Comparison of ENCODE assay signal across 19 cellular contexts in the genomic region with DNA sequence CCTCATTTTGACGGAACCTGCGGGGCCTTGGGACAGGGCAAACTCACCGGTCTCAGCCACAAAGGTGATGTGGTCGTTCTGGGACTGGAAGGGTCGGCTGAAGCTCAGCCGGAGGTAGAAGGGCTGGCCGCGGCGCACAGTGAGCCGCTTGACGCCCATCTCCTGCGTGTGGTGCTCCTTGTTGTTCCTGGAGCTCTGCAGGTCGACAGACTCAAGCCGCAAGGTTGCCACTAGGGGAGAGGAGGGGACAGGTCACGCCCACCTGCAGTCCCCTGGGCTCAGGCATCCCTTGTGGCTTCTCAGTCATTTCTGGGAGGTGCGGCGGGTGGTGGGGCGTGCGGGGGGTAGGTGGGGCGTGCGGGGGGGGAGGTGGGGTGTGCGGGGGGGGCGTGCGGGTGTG. TPM values are rescaled to one million over a fixed set of nuclear protein-coding genes. Genes with fewer than 3 reads are reported as not detected.
DNase-seq lines count a peak whose midpoint lies in the region; ATAC-seq and TF ChIP-seq lines count a peak whose summit lies in the region.
"Had no signal": no experiment of that assay in that cellular context is flagged by ENCODE, and none has a peak within 500 bp of the region (broad histone marks: within the 10 kb centered on the region; RNA-seq: fewer than 3 reads in every experiment).

No MANE protein-coding gene starts in this region.

- TF ChIP-seq POLR2A in prostate gland (IDR thresholded peaks at IDR 0.05): no peak

- H3K36me3 ChIP-seq in GM23338 (ENCODE audit: insufficient read depth) (no peaks in the 10 kb centered on the region), brain microvascular endothelial cell (replicated peaks) (no peaks in the 10 kb centered on the region), prostate gland (no peaks in the 10 kb centered on the region)

- intact Hi-C loops in prostate gland (cut with DNase I): no loop called here

- peaks cover 18% of the 10 kb centered on the region; the same call in 2 of the 3 replicates for H3K4me1 Mint-ChIP-seq in GM23338
- H3K4me1 Mint-ChIP-seq in naive B cell: peaks cover 4 to 10% (median 7%) of the 10 kb centered on the region in 3 donors

- H3K27ac Mint-ChIP-seq in GM23338: no peak overlapping the region
- no peak overlapping the region for H3K27ac Mint-ChIP-seq in naive B cell

- no peaks in the 10 kb centered on the region for H3K27me3 ChIP-seq in GM23338 (ENCODE audit: insufficient read depth)
- H3K27me3 ChIP-seq in brain microvascular endothelial cell (replicated peaks): peaks cover 28% of the 10 kb centered on the region
- no peaks in the 10 kb centered on the region for H3K27me3 ChIP-seq in prostate gland (replicated peaks; ENCODE audit: insufficient read depth)

- TF ChIP-seq CTCF in GM23338 (conservative IDR thresholded peaks at IDR 0.05; ENCODE audit: low read depth in 2 of 2) (0 out of 4 replicates have a peak, but pooled peaks of 1 of the 2 experiments have one; percentile 23), brain microvascular endothelial cell (IDR thresholded peaks at IDR 0.05; ENCODE audit: low read depth, low read length, missing control alignments) (peak; percentile 5), prostate gland (IDR thresholded peaks at IDR 0.05) (no peak)

- peak; percentile 98 for ATAC-seq in GM23338
- ATAC-seq in naive B cell (ENCODE audit: low read depth in 2 of 2): peak; percentile 79 to 81

- peak overlapping the region; percentile 74 for H3K4me2 ChIP-seq in GM23338

- no peaks in the 10 kb centered on the region for H3K9me3 ChIP-seq in prostate gland

- WGBS in prostate gland: 30% methylated on average over 15 of the region's 24 CpGs

- H3K4me1 ChIP-seq in GM23338 (ENCODE audit: insufficient read depth): peaks cover 15% of the 10 kb centered on the region
- H3K4me1 ChIP-seq in prostate gland (replicated peaks): no peaks in the 10 kb centered on the region

- H3K9me3 Mint-ChIP-seq in GM23338 (no peaks in the 10 kb centered on the region), naive B cell (no peaks in the 10 kb centered on the region)

- H4K20me1 ChIP-seq in GM23338 (replicated peaks; ENCODE audit: insufficient read depth): no peaks in the 10 kb centered on the region

- H3K4me3 ChIP-seq in GM23338 (peak overlapping the region; percentile 45), brain microvascular endothelial cell (ENCODE audit: low read depth, low read length) (no peak overlapping the region), prostate gland (no peak overlapping the region)

- no peaks in the 10 kb centered on the region for H3K79me2 ChIP-seq in GM23338 (replicated peaks; ENCODE audit: insufficient read depth)

- H3K4me3 Mint-ChIP-seq in GM23338 (peak overlapping the region; percentile 61; the same call in 2 of the 3 replicates), naive B cell (peak overlapping the region in 3 of 8 donors; percentile 20 to 36 (median 30))

- H2AFZ ChIP-seq in GM23338: peak overlapping the region; percentile 98

- H3K36me3 Mint-ChIP-seq in GM23338 (ENCODE audit: low read depth): no peaks in the 10 kb centered on the region
- no peaks in the 10 kb centered on the region for H3K36me3 Mint-ChIP-seq in naive B cell

- H3K27ac ChIP-seq in GM23338 (ENCODE audit: low read depth) (no peak overlapping the region), brain microvascular endothelial cell (no peak overlapping the region), prostate gland (no peak overlapping the region)
- H3K27ac ChIP-seq: 22Rv1 had no signal

- H3F3A ChIP-seq in GM23338 (replicated peaks; ENCODE audit: low read depth): no peaks in the 10 kb centered on the region

- peaks cover 9% of the 10 kb centered on the region for H3K27me3 Mint-ChIP-seq in GM23338 (ENCODE audit: insufficient read depth, low read depth, poor library complexity)
- peaks cover 23 to 47% (median 45%) of the 10 kb centered on the region in 3 donors for H3K27me3 Mint-ChIP-seq in naive B cell

- DNase-seq in DMS53 (lab: John Stamatoyannopoulos, UW): peak; percentile 47
- no peak for DNase-seq in DMS53 treated with DMSO at 0.1 percent for 48 hours (lab: John Stamatoyannopoulos, UW; ENCODE audit: unreplicated experiment)
- peak; percentile 91 for DNase-seq in GM23338 (ENCODE audit: low spot score)
- DNase-seq in brain microvascular endothelial cell: no peak
- DNase-seq in naive B cell: peak; percentile 14
- DNase-seq in NCI-H526 (lab: John Stamatoyannopoulos, UW): no peak
- DNase-seq in NCI-H2081 treated with DMSO at 0.1 percent for 48 hours (lab: John Stamatoyannopoulos, UW): no peak
- no peak for DNase-seq in prostate gland (ENCODE audit: low spot score)
- DNase-seq: effector memory CD4-positive, alpha-beta T cell; NCI-H2081; right cardiac atrium; SIG-M5; stimulated activated CD4-positive, alpha-beta T cell treated with anti-CD3 and anti-CD28 coated beads, Interleukin-1b, Interleukin-23, amount 100 ng/mL, for 48 hours had no signal

- in situ Hi-C loops in brain microvascular endothelial cell (cut with HindIII; ENCODE audit: low pct_ligation_motif_present, low sequenced_read_pairs): no loop called here

- no peaks in the 10 kb centered on the region for H3K9me2 ChIP-seq in GM23338 (ENCODE audit: insufficient read depth)

TF ChIP-seq in GM23338, 12 proteins besides CTCF, POLR2A, EP300 and RAD21 (continues in another document):
- TF ChIP-seq NANOG (IDR thresholded peaks at IDR 0.05; ENCODE audit: borderline replicate concordance) (no peak), REST (IDR thresholded peaks at IDR 0.05; ENCODE audit: unreplicated experiment) (no peak), EZH2 (IDR thresholded peaks at IDR 0.05; ENCODE audit: low read depth, unreplicated experiment) (no peak), EZH2phosphoT487 (IDR thresholded peaks at IDR 0.05; ENCODE audit: unreplicated experiment) (no peak), JUNB (IDR thresholded peaks at IDR 0.05; ENCODE audit: unreplicated experiment) (no peak), ZNF331 (CRISPR knock-in tag; IDR thresholded peaks at IDR 0.05; ENCODE audit: low read depth) (no peak), ZNF114 (CRISPR knock-in tag; IDR thresholded peaks at IDR 0.05) (no peak), STAT1 (IDR thresholded peaks at IDR 0.05; ENCODE audit: unreplicated experiment) (no peak), CREB1 (CRISPR knock-in tag; IDR thresholded peaks at IDR 0.05; ENCODE audit: low read depth) (no peak), POLR2AphosphoS5 (IDR thresholded peaks at IDR 0.05; ENCODE audit: low read depth) (no peak)
- TF ChIP-seq, protein P1, sequence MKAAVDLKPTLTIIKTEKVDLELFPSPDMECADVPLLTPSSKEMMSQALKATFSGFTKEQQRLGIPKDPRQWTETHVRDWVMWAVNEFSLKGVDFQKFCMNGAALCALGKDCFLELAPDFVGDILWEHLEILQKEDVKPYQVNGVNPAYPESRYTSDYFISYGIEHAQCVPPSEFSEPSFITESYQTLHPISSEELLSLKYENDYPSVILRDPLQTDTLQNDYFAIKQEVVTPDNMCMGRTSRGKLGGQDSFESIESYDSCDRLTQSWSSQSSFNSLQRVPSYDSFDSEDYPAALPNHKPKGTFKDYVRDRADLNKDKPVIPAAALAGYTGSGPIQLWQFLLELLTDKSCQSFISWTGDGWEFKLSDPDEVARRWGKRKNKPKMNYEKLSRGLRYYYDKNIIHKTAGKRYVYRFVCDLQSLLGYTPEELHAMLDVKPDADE (IDR thresholded peaks at IDR 0.05): no peak

RNA-seq across cellular contexts. Expression of gene TGM7, which starts 8.7 kb away (rescaled TPM):
- total RNA-seq in GM23338 (2014; rRNA removed; shearing (Covaris generic)): not detected in 2 replicates
- polyA plus RNA-seq in GM23338 (2016; fragmentation: Nextera tagmentation; extraction: Ambion mirVana) (0.08 and 0.35 TPM in 2 replicates), naive B cell (ENCODE audit: low read depth in 6 of 6) (not detected)
- 1 to 10 TPM in 1 of 2 donors, not detected in 1; 2.7 TPM for total RNA-seq in prostate gland
- total RNA-seq: bronchial epithelial cell, fibroblast of villous mesenchyme, G401, kidney epithelial cell, right cardiac atrium, urinary bladder had no signal
- polyA plus RNA-seq: right cardiac atrium, urinary bladder had no signal

RNA-seq across cellular contexts. Expression of gene TGM5, which starts 26.7 kb away (rescaled TPM):
- not detected in 2 replicates for total RNA-seq in GM23338 (2014; rRNA removed; shearing (Covaris generic))
- polyA plus RNA-seq in GM23338 (2016; fragmentation: Nextera tagmentation; extraction: Ambion mirVana) (not detected in 2 replicates), naive B cell (ENCODE audit: low read depth in 6 of 6) (not detected)
- 10 to 100 TPM in 1 of 2 donors, 1 to 10 TPM in 1; 1.6 to 11.3 TPM for total RNA-seq in prostate gland
- total RNA-seq: fibroblast of villous mesenchyme, G401, kidney epithelial cell, right cardiac atrium had no signal

RNA-seq across cellular contexts. Expression of gene LCMT2, which starts 37.0 kb away (rescaled TPM):
- total RNA-seq in GM23338 (2014; rRNA removed; shearing (Covaris generic)): 6.0 and 7.1 TPM in 2 replicates
- polyA plus RNA-seq in GM23338 (2016; fragmentation: Nextera tagmentation; extraction: Ambion mirVana) (2.3 and 2.6 TPM in 2 replicates), naive B cell (ENCODE audit: low read depth in 6 of 6) (1 to 10 TPM; 1.8 to 5.9 (median 4.7) TPM)
- total RNA-seq in prostate gland: 1 to 10 TPM; 6.8 to 7.4 TPM
- total RNA-seq: G401 had no signal

Comparison
In these comparisons a context has a peak if more than half of its experiments do, and no peak if none do; other contexts are left out.
1. DNase-seq: peak in DMS53 (single experiment), GM23338 (single experiment) and naive B cell (single experiment); none in DMS53 treated with DMSO at 0.1 percent for 48 hours (single experiment), brain microvascular endothelial cell (single experiment), NCI-H526 (0 of 2), NCI-H2081 treated with DMSO at 0.1 percent for 48 hours (single experiment) and prostate gland (single experiment).